ENCODE assay signal across 19 cellular contexts in genomic region chr5:35869705-35870277, GRCh38. TPM values are rescaled to one million over a fixed set of nuclear protein-coding genes. Genes with fewer than 3 reads are reported as not detected.
DNase-seq lines count a peak whose midpoint lies in the region; ATAC-seq and TF ChIP-seq lines count a peak whose summit lies in the region.
"Had no signal": no experiment of that assay in that cellular context is flagged by ENCODE, and none has a peak within 500 bp of the region (broad histone marks: within the 10 kb centered on the region; RNA-seq: fewer than 3 reads in every experiment).

No MANE protein-coding gene starts in this region.

- no peak for ATAC-seq in T-cell (replicated peaks in 1 of 4)
- peak; percentile 43 for ATAC-seq in upper lobe of right lung
- ATAC-seq: natural killer cell had no signal

- H3K4me1 ChIP-seq in upper lobe of right lung (no peaks in the 10 kb centered on the region), HAP-1 (no peaks in the 10 kb centered on the region), right atrium auricular region (no peaks in the 10 kb centered on the region)
- H3K4me1 ChIP-seq: Peyer's patch had no signal

- intact Hi-C loops in upper lobe of right lung (cut with DNase I), result no loop called here

- CTCF ChIA-PET in T-cell (lab: Charles Lee), result interaction anchor here in 1 of 2 donors (1.0 kb wide), 1 partner anchor 63 kb away, joined by 4 read pairs; no protein-coding TSS in a partner anchor

- no peaks in the 10 kb centered on the region for H3K9me3 ChIP-seq in upper lobe of right lung
- peaks cover 4% of the 10 kb centered on the region; the same call in 1 of the 2 replicates for H3K9me3 ChIP-seq in HAP-1
- H3K9me3 ChIP-seq in right atrium auricular region, result no peaks in the 10 kb centered on the region
- H3K9me3 ChIP-seq: Peyer's patch had no signal

- no peaks in the 10 kb centered on the region for H3K27me3 ChIP-seq in upper lobe of right lung
- no peaks in the 10 kb centered on the region for H3K27me3 ChIP-seq in HAP-1 (ENCODE audit: low read depth)
- H3K27me3 ChIP-seq in right atrium auricular region, result no peaks in the 10 kb centered on the region
- H3K27me3 ChIP-seq: Peyer's patch had no signal

- TF ChIP-seq CTCF in upper lobe of right lung (IDR thresholded peaks at IDR 0.05) (no peak), right atrium auricular region (IDR thresholded peaks at IDR 0.05) (no peak)

- H3K4me3 ChIP-seq in upper lobe of right lung, result no peak overlapping the region
- no peak overlapping the region for H3K4me3 ChIP-seq in HAP-1
- no peak overlapping the region for H3K4me3 ChIP-seq in right atrium auricular region
- H3K4me3 ChIP-seq: Peyer's patch had no signal

- peaks cover 74% of the 10 kb centered on the region for H3K36me3 Mint-ChIP-seq in activated naive CD4-positive, alpha-beta T cell treated with anti-CD3 and anti-CD28 coated beads, Interleukin-2, amount 50 U/mL, for 24 hours
- peaks cover 91% of the 10 kb centered on the region for H3K36me3 Mint-ChIP-seq in T-cell
- H3K36me3 Mint-ChIP-seq: memory B cell, natural killer cell had no signal

- H3K27me3 Mint-ChIP-seq in activated naive CD4-positive, alpha-beta T cell treated with anti-CD3 and anti-CD28 coated beads, Interleukin-2, amount 50 U/mL, for 24 hours, result no peaks in the 10 kb centered on the region
- no peaks in the 10 kb centered on the region for H3K27me3 Mint-ChIP-seq in T-cell
- H3K27me3 Mint-ChIP-seq: memory B cell had no signal

- H3K27ac Mint-ChIP-seq in activated naive CD4-positive, alpha-beta T cell treated with anti-CD3 and anti-CD28 coated beads, Interleukin-2, amount 50 U/mL, for 24 hours, result peak overlapping the region; percentile 88
- peak overlapping the region; percentile 84 for H3K27ac Mint-ChIP-seq in T-cell
- H3K27ac Mint-ChIP-seq: HFFc6, memory B cell, natural killer cell had no signal

- DNase-seq in activated naive CD4-positive, alpha-beta T cell treated with anti-CD3 and anti-CD28 coated beads, Interleukin-2, amount 50 U/mL, for 16 hours, result no peak
- DNase-seq in T-cell (no peak), kidney tubule cell (ENCODE audit: low spot score) (peak; percentile 43), upper lobe of right lung (no peak), HAP-1 (ENCODE audit: low spot score in 2 of 2) (no peak), NCI-H774 (lab: John Stamatoyannopoulos, UW) (no peak), right atrium auricular region (ENCODE audit: low spot score) (no peak)
- DNase-seq: activated CD4-positive, alpha-beta T cell treated with anti-CD3 and anti-CD28 coated beads for 48 hours; HFFc6; natural killer cell; NCI-H1092 treated with DMSO at 0.1 percent for 48 hours; NCI-H2107; NCI-H526; Peyer's patch; stimulated activated CD4-positive, alpha-beta T cell treated with anti-CD3 and anti-CD28 coated beads, Interleukin-4, amount 100 ng/mL, for 1 hour; T-helper 9 cell had no signal

- no peak overlapping the region for H3K27ac ChIP-seq in upper lobe of right lung
- H3K27ac ChIP-seq in right atrium auricular region, result no peak overlapping the region
- H3K27ac ChIP-seq: KMS-11 had no signal

- peak overlapping the region; percentile 49 for H3K4me3 Mint-ChIP-seq in activated naive CD4-positive, alpha-beta T cell treated with anti-CD3 and anti-CD28 coated beads, Interleukin-2, amount 50 U/mL, for 24 hours
- peak overlapping the region in 2 of 3 donors; percentile 21 to 57 for H3K4me3 Mint-ChIP-seq in T-cell
- H3K4me3 Mint-ChIP-seq: HFFc6, memory B cell, natural killer cell had no signal

- peaks cover 91% of the 10 kb centered on the region for H3K4me1 Mint-ChIP-seq in activated naive CD4-positive, alpha-beta T cell treated with anti-CD3 and anti-CD28 coated beads, Interleukin-2, amount 50 U/mL, for 24 hours
- peaks cover 88 to 91% (median 88%) of the 10 kb centered on the region in 3 donors for H3K4me1 Mint-ChIP-seq in T-cell
- H3K4me1 Mint-ChIP-seq: memory B cell, natural killer cell had no signal

- H3K36me3 ChIP-seq in upper lobe of right lung, result peaks cover 18% of the 10 kb centered on the region
- H3K36me3 ChIP-seq in HAP-1 (replicated peaks), result no peaks in the 10 kb centered on the region
- no peaks in the 10 kb centered on the region for H3K36me3 ChIP-seq in right atrium auricular region
- H3K36me3 ChIP-seq: Peyer's patch had no signal

- peaks cover 5% of the 10 kb centered on the region for H3K9me3 Mint-ChIP-seq in activated naive CD4-positive, alpha-beta T cell treated with anti-CD3 and anti-CD28 coated beads, Interleukin-2, amount 50 U/mL, for 24 hours
- peaks cover 0 to 3% (median 0%) of the 10 kb centered on the region in 3 donors for H3K9me3 Mint-ChIP-seq in T-cell
- H3K9me3 Mint-ChIP-seq: HFFc6, memory B cell, natural killer cell had no signal

- in situ Hi-C loops in HAP-1 (cut with MboI; ENCODE audit: low sequenced_read_pairs), result no loop called here

- POLR2A ChIA-PET in T-cell (lab: Charles Lee), result interaction anchor here (1.2 to 3.9 kb wide), 4 partner anchors 10 to 15 kb away, joined by 5 to 24 read pairs (median 6); no protein-coding TSS in a partner anchor

RNA-seq across cellular contexts. Expression of gene IL7R, which starts 13.1 kb away (rescaled TPM):
- total RNA-seq in T-cell, result 1,000 to 10,000 TPM in 1 of 5 donors, 100 to 1,000 TPM in 4; 691 to 1,106 (median 924) TPM
- 226 TPM for total RNA-seq in upper lobe of right lung
- total RNA-seq in right atrium auricular region, result 1 to 10 TPM; 3.1 to 3.2 TPM

Comparison
In these comparisons a context has a peak if more than half of its experiments do, and no peak if none do; other contexts are left out.
1. RNA of gene IL7R, which starts 13.1 kb away (total RNA-seq): 691 to 1,106 TPM in T-cell and 226 TPM in upper lobe of right lung (single experiment); 3.1 to 3.2 TPM in right atrium auricular region; every median in the first group is over 10 times any median in the second.